In genomic region chr9:124506931-124507879, GRCh38 we compare ENCODE assay signal across 1 cellular context.
TF ChIP-seq lines count a peak whose summit lies in the region.

TSS of gene NR5A1 (minus strand) at chr9:124507399. CDS start at chr9:124503395, 4,004 bp downstream.

TF ChIP-seq in HepG2, 621 proteins besides CTCF, POLR2A, EP300 and RAD21 (continued from another document and continues in another):
- TF ChIP-seq TIGD3 (CRISPR knock-in tag; IDR thresholded peaks at IDR 0.05; ENCODE audit: borderline replicate concordance) (no peak), HMG20A (CRISPR knock-in tag; IDR thresholded peaks at IDR 0.05; ENCODE audit: borderline replicate concordance) (no peak), MTA3 (CRISPR knock-in tag; IDR thresholded peaks at IDR 0.05) (no peak), ZNF567 (CRISPR knock-in tag; IDR thresholded peaks at IDR 0.05; ENCODE audit: borderline replicate concordance) (0 out of 2 replicates have a peak, but pooled peaks have one; percentile 34), ZNF552 (CRISPR knock-in tag; IDR thresholded peaks at IDR 0.05; ENCODE audit: borderline replicate concordance) (no peak), ZNF20 (CRISPR knock-in tag; IDR thresholded peaks at IDR 0.05) (no peak; the same call in 1 of the 2 replicates), ZFP41 (CRISPR knock-in tag; IDR thresholded peaks at IDR 0.05; ENCODE audit: borderline replicate concordance) (no peak), GFI1 (CRISPR knock-in tag; IDR thresholded peaks at IDR 0.05; ENCODE audit: borderline replicate concordance) (no peak; the same call in 1 of the 2 replicates), ATF3 (CRISPR knock-in tag; IDR thresholded peaks at IDR 0.05) (no peak), CCAR2 (optimal IDR thresholded peaks at IDR 0.05; ENCODE audit: low read depth, low read length) (no peak), ZNF687 (CRISPR knock-in tag; IDR thresholded peaks at IDR 0.05) (peak; percentile 91), HNRNPUL1 (IDR thresholded peaks at IDR 0.05; ENCODE audit: low read depth, low read length) (no peak), KDM2A (CRISPR knock-in tag; IDR thresholded peaks at IDR 0.05; ENCODE audit: borderline replicate concordance, low read depth) (peak; percentile 52), NFKB2 (CRISPR knock-in tag; IDR thresholded peaks at IDR 0.05; ENCODE audit: borderline replicate concordance) (no peak; the same call in 1 of the 2 replicates), HBP1 (CRISPR knock-in tag; IDR thresholded peaks at IDR 0.05; ENCODE audit: low read depth) (peak; percentile 54; the same call in 1 of the 2 replicates), MTF2 (CRISPR knock-in tag; IDR thresholded peaks at IDR 0.05; ENCODE audit: borderline replicate concordance) (no peak), CHD4 (IDR thresholded peaks at IDR 0.05; ENCODE audit: borderline replicate concordance, low read length) (no peak)
- TF ChIP-seq, protein P1, sequence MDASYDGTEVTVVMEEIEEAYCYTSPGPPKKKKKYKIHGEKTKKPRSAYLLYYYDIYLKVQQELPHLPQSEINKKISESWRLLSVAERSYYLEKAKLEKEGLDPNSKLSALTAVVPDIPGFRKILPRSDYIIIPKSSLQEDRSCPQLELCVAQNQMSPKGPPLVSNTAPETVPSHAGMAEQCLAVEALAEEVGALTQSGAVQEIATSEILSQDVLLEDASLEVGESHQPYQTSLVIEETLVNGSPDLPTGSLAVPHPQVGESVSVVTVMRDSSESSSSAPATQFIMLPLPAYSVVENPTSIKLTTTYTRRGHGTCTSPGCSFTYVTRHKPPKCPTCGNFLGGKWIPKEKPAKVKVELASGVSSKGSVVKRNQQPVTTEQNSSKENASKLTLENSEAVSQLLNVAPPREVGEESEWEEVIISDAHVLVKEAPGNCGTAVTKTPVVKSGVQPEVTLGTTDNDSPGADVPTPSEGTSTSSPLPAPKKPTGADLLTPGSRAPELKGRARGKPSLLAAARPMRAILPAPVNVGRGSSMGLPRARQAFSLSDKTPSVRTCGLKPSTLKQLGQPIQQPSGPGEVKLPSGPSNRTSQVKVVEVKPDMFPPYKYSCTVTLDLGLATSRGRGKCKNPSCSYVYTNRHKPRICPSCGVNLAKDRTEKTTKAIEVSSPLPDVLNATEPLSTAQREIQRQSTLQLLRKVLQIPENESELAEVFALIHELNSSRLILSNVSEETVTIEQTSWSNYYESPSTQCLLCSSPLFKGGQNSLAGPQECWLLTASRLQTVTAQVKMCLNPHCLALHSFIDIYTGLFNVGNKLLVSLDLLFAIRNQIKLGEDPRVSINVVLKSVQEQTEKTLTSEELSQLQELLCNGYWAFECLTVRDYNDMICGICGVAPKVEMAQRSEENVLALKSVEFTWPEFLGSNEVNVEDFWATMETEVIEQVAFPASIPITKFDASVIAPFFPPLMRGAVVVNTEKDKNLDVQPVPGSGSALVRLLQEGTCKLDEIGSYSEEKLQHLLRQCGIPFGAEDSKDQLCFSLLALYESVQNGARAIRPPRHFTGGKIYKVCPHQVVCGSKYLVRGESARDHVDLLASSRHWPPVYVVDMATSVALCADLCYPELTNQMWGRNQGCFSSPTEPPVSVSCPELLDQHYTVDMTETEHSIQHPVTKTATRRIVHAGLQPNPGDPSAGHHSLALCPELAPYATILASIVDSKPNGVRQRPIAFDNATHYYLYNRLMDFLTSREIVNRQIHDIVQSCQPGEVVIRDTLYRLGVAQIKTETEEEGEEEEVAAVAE (CRISPR knock-in tag; IDR thresholded peaks at IDR 0.05; ENCODE audit: borderline replicate concordance), result no peak; the same call in 1 of the 2 replicates
- TF ChIP-seq, protein P2, sequence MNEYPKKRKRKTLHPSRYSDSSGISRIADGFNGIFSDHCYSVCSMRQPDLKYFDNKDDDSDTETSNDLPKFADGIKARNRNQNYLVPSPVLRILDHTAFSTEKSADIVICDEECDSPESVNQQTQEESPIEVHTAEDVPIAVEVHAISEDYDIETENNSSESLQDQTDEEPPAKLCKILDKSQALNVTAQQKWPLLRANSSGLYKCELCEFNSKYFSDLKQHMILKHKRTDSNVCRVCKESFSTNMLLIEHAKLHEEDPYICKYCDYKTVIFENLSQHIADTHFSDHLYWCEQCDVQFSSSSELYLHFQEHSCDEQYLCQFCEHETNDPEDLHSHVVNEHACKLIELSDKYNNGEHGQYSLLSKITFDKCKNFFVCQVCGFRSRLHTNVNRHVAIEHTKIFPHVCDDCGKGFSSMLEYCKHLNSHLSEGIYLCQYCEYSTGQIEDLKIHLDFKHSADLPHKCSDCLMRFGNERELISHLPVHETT (CRISPR knock-in tag; conservative IDR thresholded peaks at IDR 0.05), result no peak
- TF ChIP-seq, protein P3, sequence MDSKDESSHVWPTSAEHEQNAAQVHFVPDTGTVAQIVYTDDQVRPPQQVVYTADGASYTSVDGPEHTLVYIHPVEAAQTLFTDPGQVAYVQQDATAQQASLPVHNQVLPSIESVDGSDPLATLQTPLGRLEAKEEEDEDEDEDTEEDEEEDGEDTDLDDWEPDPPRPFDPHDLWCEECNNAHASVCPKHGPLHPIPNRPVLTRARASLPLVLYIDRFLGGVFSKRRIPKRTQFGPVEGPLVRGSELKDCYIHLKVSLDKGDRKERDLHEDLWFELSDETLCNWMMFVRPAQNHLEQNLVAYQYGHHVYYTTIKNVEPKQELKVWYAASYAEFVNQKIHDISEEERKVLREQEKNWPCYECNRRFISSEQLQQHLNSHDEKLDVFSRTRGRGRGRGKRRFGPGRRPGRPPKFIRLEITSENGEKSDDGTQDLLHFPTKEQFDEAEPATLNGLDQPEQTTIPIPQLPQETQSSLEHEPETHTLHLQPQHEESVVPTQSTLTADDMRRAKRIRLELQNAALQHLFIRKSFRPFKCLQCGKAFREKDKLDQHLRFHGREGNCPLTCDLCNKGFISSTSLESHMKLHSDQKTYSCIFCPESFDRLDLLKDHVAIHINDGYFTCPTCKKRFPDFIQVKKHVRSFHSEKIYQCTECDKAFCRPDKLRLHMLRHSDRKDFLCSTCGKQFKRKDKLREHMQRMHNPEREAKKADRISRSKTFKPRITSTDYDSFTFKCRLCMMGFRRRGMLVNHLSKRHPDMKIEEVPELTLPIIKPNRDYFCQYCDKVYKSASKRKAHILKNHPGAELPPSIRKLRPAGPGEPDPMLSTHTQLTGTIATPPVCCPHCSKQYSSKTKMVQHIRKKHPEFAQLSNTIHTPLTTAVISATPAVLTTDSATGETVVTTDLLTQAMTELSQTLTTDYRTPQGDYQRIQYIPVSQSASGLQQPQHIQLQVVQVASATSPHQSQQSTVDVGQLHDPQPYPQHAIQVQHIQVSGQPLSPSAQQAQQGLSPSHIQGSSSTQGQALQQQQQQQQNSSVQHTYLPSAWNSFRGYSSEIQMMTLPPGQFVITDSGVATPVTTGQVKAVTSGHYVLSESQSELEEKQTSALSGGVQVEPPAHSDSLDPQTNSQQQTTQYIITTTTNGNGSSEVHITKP (CRISPR knock-in tag; IDR thresholded peaks at IDR 0.05; ENCODE audit: low read depth), result peak; percentile 9; the same call in 1 of the 2 replicates
- TF ChIP-seq, protein P4, sequence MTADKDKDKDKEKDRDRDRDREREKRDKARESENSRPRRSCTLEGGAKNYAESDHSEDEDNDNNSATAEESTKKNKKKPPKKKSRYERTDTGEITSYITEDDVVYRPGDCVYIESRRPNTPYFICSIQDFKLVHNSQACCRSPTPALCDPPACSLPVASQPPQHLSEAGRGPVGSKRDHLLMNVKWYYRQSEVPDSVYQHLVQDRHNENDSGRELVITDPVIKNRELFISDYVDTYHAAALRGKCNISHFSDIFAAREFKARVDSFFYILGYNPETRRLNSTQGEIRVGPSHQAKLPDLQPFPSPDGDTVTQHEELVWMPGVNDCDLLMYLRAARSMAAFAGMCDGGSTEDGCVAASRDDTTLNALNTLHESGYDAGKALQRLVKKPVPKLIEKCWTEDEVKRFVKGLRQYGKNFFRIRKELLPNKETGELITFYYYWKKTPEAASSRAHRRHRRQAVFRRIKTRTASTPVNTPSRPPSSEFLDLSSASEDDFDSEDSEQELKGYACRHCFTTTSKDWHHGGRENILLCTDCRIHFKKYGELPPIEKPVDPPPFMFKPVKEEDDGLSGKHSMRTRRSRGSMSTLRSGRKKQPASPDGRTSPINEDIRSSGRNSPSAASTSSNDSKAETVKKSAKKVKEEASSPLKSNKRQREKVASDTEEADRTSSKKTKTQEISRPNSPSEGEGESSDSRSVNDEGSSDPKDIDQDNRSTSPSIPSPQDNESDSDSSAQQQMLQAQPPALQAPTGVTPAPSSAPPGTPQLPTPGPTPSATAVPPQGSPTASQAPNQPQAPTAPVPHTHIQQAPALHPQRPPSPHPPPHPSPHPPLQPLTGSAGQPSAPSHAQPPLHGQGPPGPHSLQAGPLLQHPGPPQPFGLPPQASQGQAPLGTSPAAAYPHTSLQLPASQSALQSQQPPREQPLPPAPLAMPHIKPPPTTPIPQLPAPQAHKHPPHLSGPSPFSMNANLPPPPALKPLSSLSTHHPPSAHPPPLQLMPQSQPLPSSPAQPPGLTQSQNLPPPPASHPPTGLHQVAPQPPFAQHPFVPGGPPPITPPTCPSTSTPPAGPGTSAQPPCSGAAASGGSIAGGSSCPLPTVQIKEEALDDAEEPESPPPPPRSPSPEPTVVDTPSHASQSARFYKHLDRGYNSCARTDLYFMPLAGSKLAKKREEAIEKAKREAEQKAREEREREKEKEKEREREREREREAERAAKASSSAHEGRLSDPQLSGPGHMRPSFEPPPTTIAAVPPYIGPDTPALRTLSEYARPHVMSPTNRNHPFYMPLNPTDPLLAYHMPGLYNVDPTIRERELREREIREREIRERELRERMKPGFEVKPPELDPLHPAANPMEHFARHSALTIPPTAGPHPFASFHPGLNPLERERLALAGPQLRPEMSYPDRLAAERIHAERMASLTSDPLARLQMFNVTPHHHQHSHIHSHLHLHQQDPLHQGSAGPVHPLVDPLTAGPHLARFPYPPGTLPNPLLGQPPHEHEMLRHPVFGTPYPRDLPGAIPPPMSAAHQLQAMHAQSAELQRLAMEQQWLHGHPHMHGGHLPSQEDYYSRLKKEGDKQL (CRISPR knock-in tag; IDR thresholded peaks at IDR 0.05; ENCODE audit: low read depth), result no peak
- TF ChIP-seq, protein P5, sequence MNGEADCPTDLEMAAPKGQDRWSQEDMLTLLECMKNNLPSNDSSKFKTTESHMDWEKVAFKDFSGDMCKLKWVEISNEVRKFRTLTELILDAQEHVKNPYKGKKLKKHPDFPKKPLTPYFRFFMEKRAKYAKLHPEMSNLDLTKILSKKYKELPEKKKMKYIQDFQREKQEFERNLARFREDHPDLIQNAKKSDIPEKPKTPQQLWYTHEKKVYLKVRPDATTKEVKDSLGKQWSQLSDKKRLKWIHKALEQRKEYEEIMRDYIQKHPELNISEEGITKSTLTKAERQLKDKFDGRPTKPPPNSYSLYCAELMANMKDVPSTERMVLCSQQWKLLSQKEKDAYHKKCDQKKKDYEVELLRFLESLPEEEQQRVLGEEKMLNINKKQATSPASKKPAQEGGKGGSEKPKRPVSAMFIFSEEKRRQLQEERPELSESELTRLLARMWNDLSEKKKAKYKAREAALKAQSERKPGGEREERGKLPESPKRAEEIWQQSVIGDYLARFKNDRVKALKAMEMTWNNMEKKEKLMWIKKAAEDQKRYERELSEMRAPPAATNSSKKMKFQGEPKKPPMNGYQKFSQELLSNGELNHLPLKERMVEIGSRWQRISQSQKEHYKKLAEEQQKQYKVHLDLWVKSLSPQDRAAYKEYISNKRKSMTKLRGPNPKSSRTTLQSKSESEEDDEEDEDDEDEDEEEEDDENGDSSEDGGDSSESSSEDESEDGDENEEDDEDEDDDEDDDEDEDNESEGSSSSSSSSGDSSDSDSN (CRISPR knock-in tag; IDR thresholded peaks at IDR 0.05), result peak; percentile 96
